Comparison of ENCODE assay signal across 21 cellular contexts in the genomic region with DNA sequence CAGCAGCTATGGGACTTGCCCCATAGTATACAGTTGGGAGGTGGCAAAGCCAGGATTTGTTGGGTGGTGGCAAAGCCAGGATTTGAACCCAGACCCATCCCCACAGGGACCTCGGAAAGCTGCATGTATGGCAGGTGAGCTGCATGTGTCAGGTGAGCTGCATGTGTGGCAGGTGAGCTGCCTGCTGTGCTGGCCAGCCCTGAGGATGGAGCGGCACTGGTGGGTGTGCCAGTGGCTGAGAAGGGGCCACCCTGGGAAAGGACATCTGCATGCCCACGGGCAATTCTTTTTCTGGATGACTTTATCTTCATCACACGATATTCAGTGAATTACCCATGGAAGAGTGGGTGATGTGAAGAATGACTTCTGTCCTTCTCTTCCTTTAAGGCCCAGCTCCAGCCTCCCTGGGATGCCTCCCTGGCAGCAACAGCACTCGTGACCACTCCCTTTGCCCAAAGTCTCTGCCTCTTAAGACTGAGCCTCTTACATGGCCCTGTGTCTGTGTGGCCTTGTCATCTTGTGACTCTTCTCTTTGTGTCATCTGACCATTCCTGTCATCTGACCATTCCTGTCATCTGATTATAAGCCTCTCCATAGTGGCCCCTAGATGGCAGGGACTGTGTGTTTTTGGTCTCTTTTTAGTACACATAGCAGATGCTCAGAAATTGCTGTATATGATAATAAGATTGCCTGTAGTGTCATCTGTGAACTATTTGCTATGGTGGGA. TPM values are rescaled to one million over a fixed set of nuclear protein-coding genes. Genes with fewer than 3 reads are reported as not detected.
"Had no signal": no experiment of that assay in that cellular context is flagged by ENCODE, and none has a peak within 500 bp of the region (broad histone marks: within the 10 kb centered on the region; RNA-seq: fewer than 3 reads in every experiment).

No MANE protein-coding gene starts in this region.

- ATAC-seq: effector memory CD8-positive, alpha-beta T cell; foreskin keratinocyte had no signal

- H3K27ac ChIP-seq: epithelial cell of prostate, esophagus squamous epithelium, foreskin keratinocyte, hepatocyte, right atrium auricular region, sigmoid colon, skin epidermis, stomach, thoracic aorta, transverse colon had no signal

- DNase-seq: effector memory CD8-positive, alpha-beta T cell; esophagus squamous epithelium; foreskin keratinocyte; head of caudate nucleus; mesendoderm; naive thymus-derived CD4-positive, alpha-beta T cell; nephron progenitor cell; sigmoid colon; stimulated activated naive CD4-positive, alpha-beta T cell; stomach; substantia nigra; transverse colon had no signal

- H3K36me3 Mint-ChIP-seq: naive thymus-derived CD4-positive, alpha-beta T cell had no signal

- H3K9me3 Mint-ChIP-seq: effector memory CD8-positive, alpha-beta T cell; naive thymus-derived CD4-positive, alpha-beta T cell; nephron progenitor cell had no signal

- H3K4me3 ChIP-seq: esophagus squamous epithelium, hepatocyte, right atrium auricular region, sigmoid colon, skin epidermis, stomach, thoracic aorta, transverse colon had no signal

- H3K4me2 ChIP-seq: hepatocyte had no signal

- H3K4me1 Mint-ChIP-seq: naive thymus-derived CD4-positive, alpha-beta T cell; nephron progenitor cell had no signal

- H3K4me3 Mint-ChIP-seq: effector memory CD8-positive, alpha-beta T cell; naive thymus-derived CD4-positive, alpha-beta T cell; nephron progenitor cell had no signal

- H3K4me1 ChIP-seq: esophagus squamous epithelium, foreskin keratinocyte, right atrium auricular region, sigmoid colon, stomach, transverse colon had no signal

- H3K27ac Mint-ChIP-seq: effector memory CD8-positive, alpha-beta T cell; naive thymus-derived CD4-positive, alpha-beta T cell; nephron progenitor cell had no signal

- H3K9me3 ChIP-seq: esophagus squamous epithelium, right atrium auricular region, sigmoid colon, stomach, thoracic aorta, transverse colon had no signal

RNA-seq across cellular contexts. Expression of gene CLEC2L, which starts 25.0 kb away (rescaled TPM):
- total RNA-seq: esophagus squamous epithelium; foreskin keratinocyte; hepatocyte; kidney epithelial cell; lung microvascular endothelial cell; naive thymus-derived CD4-positive, alpha-beta T cell; right atrium auricular region; stomach; thoracic aorta; ureter had no signal
- polyA plus RNA-seq: foreskin keratinocyte; hepatocyte; liver; naive thymus-derived CD4-positive, alpha-beta T cell had no signal
